16 cellular contexts compared by ENCODE assay signal in genomic region chr16:27595461-27595860, GRCh38.
"Had no signal": no experiment of that assay in that cellular context is flagged by ENCODE, and none has a peak within 500 bp of the region (broad histone marks: within the 10 kb centered on the region; RNA-seq: fewer than 3 reads in every experiment).

No MANE protein-coding gene starts in this region.

- H3K27me3 ChIP-seq: adrenal gland, esophagus squamous epithelium, neutrophil had no signal

- H3K36me3 ChIP-seq: adrenal gland, thoracic aorta had no signal

- H3K27ac ChIP-seq: adrenal gland, esophagus squamous epithelium, neutrophil, parathyroid adenoma, thoracic aorta had no signal

- H3K9ac ChIP-seq: parathyroid adenoma had no signal

- H3K4me3 Mint-ChIP-seq: naive thymus-derived CD4-positive, alpha-beta T cell; stimulated activated naive B cell treated with anti-CD40 and anti-IgM and Interleukin-4, amounts not matched to agents 10 μg/mL and 1 μg/mL and 100 μg/mL, for 72 hours had no signal

- H3K9me3 ChIP-seq: adrenal gland, esophagus squamous epithelium, neutrophil, thoracic aorta had no signal

- H3K4me3 ChIP-seq: adrenal gland, esophagus squamous epithelium, thoracic aorta had no signal

- DNase-seq: activated CD4-positive, CD25-positive, alpha-beta regulatory T cell treated with anti-CD3 and anti-CD28 coated beads, Interleukin-2, amount 50 U/mL, for 72 hours; activated gamma-delta T cell treated with Interleukin-2 at 50 U/mL for 16 hours; adrenal gland; effector memory CD4-positive, alpha-beta T cell; esophagus squamous epithelium; left ventricle myocardium superior; mesenchymal stem cell; naive thymus-derived CD4-positive, alpha-beta T cell; stimulated activated CD4-positive, alpha-beta T cell treated with anti-CD3 and anti-CD28 coated beads, Interleukin-4, amount 100 ng/mL, for 24 hours; stimulated activated naive B cell treated with anti-CD40 and anti-IgM and Interleukin-4, amounts not matched to agents 10 μg/mL and 1 μg/mL and 100 μg/mL, for 72 hours; T-helper 1 cell; T1000 had no signal

- H3K27ac Mint-ChIP-seq: naive thymus-derived CD4-positive, alpha-beta T cell; stimulated activated naive B cell treated with anti-CD40 and anti-IgM and Interleukin-4, amounts not matched to agents 10 μg/mL and 1 μg/mL and 100 μg/mL, for 72 hours had no signal

- H3K4me1 Mint-ChIP-seq: naive thymus-derived CD4-positive, alpha-beta T cell had no signal

- H3K27me3 Mint-ChIP-seq: naive thymus-derived CD4-positive, alpha-beta T cell; stimulated activated naive B cell treated with anti-CD40 and anti-IgM and Interleukin-4, amounts not matched to agents 10 μg/mL and 1 μg/mL and 100 μg/mL, for 72 hours had no signal

- H3K9me3 Mint-ChIP-seq: activated naive CD4-positive, alpha-beta T cell treated with anti-CD3 and anti-CD28 coated beads, Interleukin-2, amount 50 U/mL, for 72 hours; stimulated activated naive B cell treated with anti-CD40 and anti-IgM and Interleukin-4, amounts not matched to agents 10 μg/mL and 1 μg/mL and 100 μg/mL, for 72 hours had no signal

- H2AFZ ChIP-seq: parathyroid adenoma had no signal

- H3K4me1 ChIP-seq: adrenal gland, esophagus squamous epithelium, parathyroid adenoma had no signal
